In the genomic region with DNA sequence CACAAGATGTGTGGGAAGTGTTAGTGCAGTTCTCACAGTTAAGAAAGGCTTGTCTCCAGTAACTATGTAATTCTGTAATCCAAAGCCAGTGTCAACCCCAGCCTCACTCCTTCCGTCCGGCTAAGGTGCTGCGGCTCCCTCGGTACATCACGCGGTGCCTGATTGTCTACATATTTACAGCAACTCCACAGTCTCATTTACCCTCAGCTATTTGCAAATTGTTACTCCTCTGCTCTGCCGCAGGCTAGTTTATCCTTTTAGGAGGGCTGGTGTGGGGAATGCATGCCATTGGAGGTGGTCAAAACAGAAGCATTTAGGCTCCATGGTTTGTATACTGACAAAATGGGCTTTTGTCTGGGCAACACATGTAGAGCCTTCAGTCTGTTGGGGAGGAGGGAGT, we compare ENCODE assay signal across 24 cellular contexts.
"Had no signal": no experiment of that assay in that cellular context is flagged by ENCODE, and none has a peak within 500 bp of the region (broad histone marks: within the 10 kb centered on the region; RNA-seq: fewer than 3 reads in every experiment).

No MANE protein-coding gene starts in this region.

- H3K4me3 ChIP-seq: coronary artery, esophagus squamous epithelium, lower lobe of right lung, mucosa of descending colon, ovary, psoas muscle, skin epidermis, spleen, suprapubic skin, transverse colon, vagina had no signal

- H3K36me3 Mint-ChIP-seq: immature natural killer cell; naive B cell; stimulated activated memory B cell treated with anti-CD40 and anti-IgM and Interleukin-4, amounts not matched to agents 10 μg/mL and 1 μg/mL and 100 μg/mL, for 72 hours had no signal

- H3K4me1 Mint-ChIP-seq: immature natural killer cell; naive B cell; stimulated activated memory B cell treated with anti-CD40 and anti-IgM and Interleukin-4, amounts not matched to agents 10 μg/mL and 1 μg/mL and 100 μg/mL, for 72 hours had no signal

- H3K4me1 ChIP-seq: esophagus squamous epithelium, lower lobe of right lung, psoas muscle, spleen, suprapubic skin, transverse colon, vagina had no signal

- DNase-seq: dermis blood vessel endothelial cell; effector memory CD4-positive, alpha-beta T cell; erythroblast; esophagus squamous epithelium; hypothalamus; immature natural killer cell; left ventricle myocardium superior; lower lobe of right lung; mucosa of descending colon; naive B cell; occipital lobe; ovary; psoas muscle; right cardiac atrium; spleen; stimulated activated CD4-positive, alpha-beta T cell treated with anti-CD3 and anti-CD28 coated beads, Interleukin-4, amount 100 ng/mL, for 4 hours; stimulated activated naive CD8-positive, alpha-beta T cell treated with anti-CD3 and anti-CD28 coated beads, Interleukin-15, Interleukin-2, amounts not matched to agents 100 U/mL and 50 U/mL, for 24 hours; transverse colon had no signal

- H3K27ac ChIP-seq: coronary artery, esophagus squamous epithelium, lower lobe of right lung, ovary, psoas muscle, skin epidermis, spleen, suprapubic skin, transverse colon, vagina had no signal

- H3K27me3 Mint-ChIP-seq: naive B cell; natural killer cell treated with Interleukin-12 subunit alpha and Interleukin-12 subunit beta and Interleukin-15 and Interleukin-18, amount 100 ng/mL, for 72 hours; stimulated activated memory B cell treated with anti-CD40 and anti-IgM and Interleukin-4, amounts not matched to agents 10 μg/mL and 1 μg/mL and 100 μg/mL, for 72 hours had no signal

- H3K9me3 ChIP-seq: esophagus squamous epithelium, lower lobe of right lung, mucosa of descending colon, ovary, psoas muscle, spleen, suprapubic skin, transverse colon, vagina had no signal

- H3K27me3 ChIP-seq: esophagus squamous epithelium, ovary, spleen, suprapubic skin, transverse colon, vagina had no signal

- H3K4me3 Mint-ChIP-seq: immature natural killer cell; naive B cell; natural killer cell treated with Interleukin-12 subunit alpha and Interleukin-12 subunit beta and Interleukin-15 and Interleukin-18, amount 100 ng/mL, for 72 hours; stimulated activated memory B cell treated with anti-CD40 and anti-IgM and Interleukin-4, amounts not matched to agents 10 μg/mL and 1 μg/mL and 100 μg/mL, for 72 hours had no signal

- H3K27ac Mint-ChIP-seq: immature natural killer cell; natural killer cell treated with Interleukin-12 subunit alpha and Interleukin-12 subunit beta and Interleukin-15 and Interleukin-18, amount 100 ng/mL, for 72 hours; stimulated activated memory B cell treated with anti-CD40 and anti-IgM and Interleukin-4, amounts not matched to agents 10 μg/mL and 1 μg/mL and 100 μg/mL, for 72 hours had no signal

- H3K36me3 ChIP-seq: esophagus squamous epithelium, lower lobe of right lung, ovary, spleen, suprapubic skin, transverse colon, vagina had no signal

- H3K9me3 Mint-ChIP-seq: stimulated activated memory B cell treated with anti-CD40 and anti-IgM and Interleukin-4, amounts not matched to agents 10 μg/mL and 1 μg/mL and 100 μg/mL, for 72 hours had no signal

- ATAC-seq: left ventricle myocardium superior; lower lobe of right lung; mucosa of descending colon; natural killer cell treated with Interleukin-12 subunit alpha and Interleukin-12 subunit beta and Interleukin-15 and Interleukin-18, amount 100 ng/mL, for 72 hours; psoas muscle; right cardiac atrium; stimulated activated memory B cell treated with anti-CD40 and anti-IgM and Interleukin-4, amounts not matched to agents 10 μg/mL and 1 μg/mL and 100 μg/mL, for 72 hours; stimulated activated naive CD8-positive, alpha-beta T cell treated with anti-CD3 and anti-CD28 coated beads, Interleukin-15, Interleukin-2, amounts not matched to agents 100 U/mL and 50 U/mL, for 24 hours had no signal
